Comparison of ENCODE assay signal across 1 cellular context in genomic region chr1:231241751-231242150, GRCh38.
A peak's percentile ranks its signal among the peaks of the same experiment; 100 is the strongest.
TF ChIP-seq lines count a peak whose summit lies in the region.

No MANE protein-coding gene starts in this region.

TF ChIP-seq in K562, 482 proteins besides CTCF, POLR2A, EP300 and RAD21 (continued from another document):
- TF ChIP-seq ELF4 (CRISPR knock-in tag; IDR thresholded peaks at IDR 0.05) (no peak), NFIC (IDR thresholded peaks at IDR 0.05) (peak; percentile 68), YY1 (IDR thresholded peaks at IDR 0.05; ENCODE audit: borderline replicate concordance in 1 of 3, control insufficient read depth in 1 of 3, extremely low read depth in 1 of 3, insufficient read depth in 3 of 3, insufficient read length in 1 of 3, insufficient replicate concordance in 2 of 3, low read depth in 1 of 3, low read length in 2 of 3) (peak in 1 of 3 experiments; percentile 10)
- TF ChIP-seq, protein P1, sequence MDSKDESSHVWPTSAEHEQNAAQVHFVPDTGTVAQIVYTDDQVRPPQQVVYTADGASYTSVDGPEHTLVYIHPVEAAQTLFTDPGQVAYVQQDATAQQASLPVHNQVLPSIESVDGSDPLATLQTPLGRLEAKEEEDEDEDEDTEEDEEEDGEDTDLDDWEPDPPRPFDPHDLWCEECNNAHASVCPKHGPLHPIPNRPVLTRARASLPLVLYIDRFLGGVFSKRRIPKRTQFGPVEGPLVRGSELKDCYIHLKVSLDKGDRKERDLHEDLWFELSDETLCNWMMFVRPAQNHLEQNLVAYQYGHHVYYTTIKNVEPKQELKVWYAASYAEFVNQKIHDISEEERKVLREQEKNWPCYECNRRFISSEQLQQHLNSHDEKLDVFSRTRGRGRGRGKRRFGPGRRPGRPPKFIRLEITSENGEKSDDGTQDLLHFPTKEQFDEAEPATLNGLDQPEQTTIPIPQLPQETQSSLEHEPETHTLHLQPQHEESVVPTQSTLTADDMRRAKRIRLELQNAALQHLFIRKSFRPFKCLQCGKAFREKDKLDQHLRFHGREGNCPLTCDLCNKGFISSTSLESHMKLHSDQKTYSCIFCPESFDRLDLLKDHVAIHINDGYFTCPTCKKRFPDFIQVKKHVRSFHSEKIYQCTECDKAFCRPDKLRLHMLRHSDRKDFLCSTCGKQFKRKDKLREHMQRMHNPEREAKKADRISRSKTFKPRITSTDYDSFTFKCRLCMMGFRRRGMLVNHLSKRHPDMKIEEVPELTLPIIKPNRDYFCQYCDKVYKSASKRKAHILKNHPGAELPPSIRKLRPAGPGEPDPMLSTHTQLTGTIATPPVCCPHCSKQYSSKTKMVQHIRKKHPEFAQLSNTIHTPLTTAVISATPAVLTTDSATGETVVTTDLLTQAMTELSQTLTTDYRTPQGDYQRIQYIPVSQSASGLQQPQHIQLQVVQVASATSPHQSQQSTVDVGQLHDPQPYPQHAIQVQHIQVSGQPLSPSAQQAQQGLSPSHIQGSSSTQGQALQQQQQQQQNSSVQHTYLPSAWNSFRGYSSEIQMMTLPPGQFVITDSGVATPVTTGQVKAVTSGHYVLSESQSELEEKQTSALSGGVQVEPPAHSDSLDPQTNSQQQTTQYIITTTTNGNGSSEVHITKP (IDR thresholded peaks at IDR 0.05; ENCODE audit: partially characterized antibody): peak; percentile 42
